Comparison of ENCODE assay signal across 13 cellular contexts in genomic region chr11:29260939-29261705, GRCh38.
A peak's percentile ranks its signal among the peaks of the same experiment; 100 is the strongest.
DNase-seq lines count a peak whose midpoint lies in the region; ATAC-seq and TF ChIP-seq lines count a peak whose summit lies in the region.
"Had no signal": no experiment of that assay in that cellular context is flagged by ENCODE, and none has a peak within 500 bp of the region (broad histone marks: within the 10 kb centered on the region; RNA-seq: fewer than 3 reads in every experiment).

No MANE protein-coding gene starts in this region.

- H3K4me3 ChIP-seq in breast epithelium (no peak overlapping the region), fibroblast of the aortic adventitia (ENCODE audit: low read depth, low read length) (no peak overlapping the region)
- no peak overlapping the region for H3K4me3 ChIP-seq in CD4-positive, alpha-beta memory T cell (ENCODE audit: low read length in 2 of 2)

- no peak overlapping the region for H3K4me3 Mint-ChIP-seq in MCF 10A (ENCODE audit: unreplicated experiment)
- H3K4me3 Mint-ChIP-seq in CD4-positive, alpha-beta memory T cell: no peak overlapping the region
- H3K4me3 Mint-ChIP-seq: stimulated activated naive CD8-positive, alpha-beta T cell treated with anti-CD3 and anti-CD28 coated beads, Interleukin-15, Interleukin-2, amounts not matched to agents 100 ng/mL and 50 ng/mL, for 24 hours had no signal

- CTCF ChIA-PET in MCF 10A (lab: Yijun Ruan, JAX) (interaction anchor here (0.7 to 5.7 kb wide), 17 partner anchors 12 to 1565 kb away, joined by 3 to 63 read pairs (median 4); partner anchors contain the start of gene BDNF), RWPE1 (lab: Yijun Ruan, JAX) (interaction anchor here (0.5 to 1.9 kb wide), 6 partner anchors 13 to 1562 kb away, joined by 3 to 5 read pairs (median 4); no protein-coding TSS in a partner anchor)
- CTCF ChIA-PET in CD4-positive, alpha-beta memory T cell (lab: Charles Lee; ENCODE audit: partially characterized antibody): no interaction called here

- no peaks in the 10 kb centered on the region for H3K27me3 Mint-ChIP-seq in MCF 10A (ENCODE audit: insufficient read depth, unreplicated experiment)
- no peaks in the 10 kb centered on the region for H3K27me3 Mint-ChIP-seq in CD4-positive, alpha-beta memory T cell
- H3K27me3 Mint-ChIP-seq: stimulated activated naive CD8-positive, alpha-beta T cell treated with anti-CD3 and anti-CD28 coated beads, Interleukin-15, Interleukin-2, amounts not matched to agents 100 ng/mL and 50 ng/mL, for 24 hours had no signal

- H3K9me3 Mint-ChIP-seq in MCF 10A (ENCODE audit: unreplicated experiment): peaks cover 6% of the 10 kb centered on the region
- peaks cover 1 to 24% (median 11%) of the 10 kb centered on the region in 8 donors for H3K9me3 Mint-ChIP-seq in CD4-positive, alpha-beta memory T cell

- H3K4me1 Mint-ChIP-seq in MCF 10A (ENCODE audit: insufficient read depth, unreplicated experiment): peaks cover 18% of the 10 kb centered on the region
- H3K4me1 Mint-ChIP-seq in CD4-positive, alpha-beta memory T cell: no peaks in the 10 kb centered on the region

- no peak for ATAC-seq in HG02885 (IDR thresholded peaks at IDR 0.05; ENCODE audit: poor library complexity, unreplicated experiment)

- H3K4me1 ChIP-seq in breast epithelium: no peaks in the 10 kb centered on the region
- no peaks in the 10 kb centered on the region for H3K4me1 ChIP-seq in CD4-positive, alpha-beta memory T cell (ENCODE audit: insufficient read depth, low read length)

- no peaks in the 10 kb centered on the region for H3K27me3 ChIP-seq in breast epithelium
- H3K27me3 ChIP-seq in CD4-positive, alpha-beta memory T cell (ENCODE audit: insufficient read depth, low read length): no peaks in the 10 kb centered on the region
- H3K27me3 ChIP-seq: neutrophil had no signal

- no peaks in the 10 kb centered on the region for H3K9me3 ChIP-seq in breast epithelium
- no peaks in the 10 kb centered on the region for H3K9me3 ChIP-seq in CD4-positive, alpha-beta memory T cell (ENCODE audit: control insufficient read depth in 1 of 2, low read length in 2 of 2)
- H3K9me3 ChIP-seq: neutrophil had no signal

- H3K27ac ChIP-seq in breast epithelium: no peak overlapping the region
- no peak overlapping the region for H3K27ac ChIP-seq in RWPE1
- no peak overlapping the region for H3K27ac ChIP-seq in CD4-positive, alpha-beta memory T cell (ENCODE audit: low read depth, low read length)
- H3K27ac ChIP-seq: neutrophil had no signal

- BruUV-seq in MCF 10A (replicated peaks; lab: Mats Ljungman, UMichigan): no TSS peak

- H3K36me3 Mint-ChIP-seq in MCF 10A (ENCODE audit: insufficient read depth, unreplicated experiment): no peaks in the 10 kb centered on the region
- no peaks in the 10 kb centered on the region for H3K36me3 Mint-ChIP-seq in CD4-positive, alpha-beta memory T cell

- TF ChIP-seq CTCF in MCF 10A (IDR thresholded peaks at IDR 0.05; ENCODE audit: unreplicated experiment) (no peak), breast epithelium (IDR thresholded peaks at IDR 0.05) (no peak), RWPE1 (conservative IDR thresholded peaks at IDR 0.05; ENCODE audit: low read depth) (no peak), fibroblast of the aortic adventitia (IDR thresholded peaks at IDR 0.05; ENCODE audit: insufficient read depth, low read length) (no peak), GM10266 (IDR thresholded peaks at IDR 0.05; ENCODE audit: control insufficient read depth, insufficient read depth, low read depth, missing control alignments) (no peak)

- peak overlapping the region; percentile 85 for H3K27ac Mint-ChIP-seq in MCF 10A (ENCODE audit: low read depth, unreplicated experiment)
- H3K27ac Mint-ChIP-seq in CD4-positive, alpha-beta memory T cell: no peak overlapping the region
- H3K27ac Mint-ChIP-seq: stimulated activated naive CD8-positive, alpha-beta T cell treated with anti-CD3 and anti-CD28 coated beads, Interleukin-15, Interleukin-2, amounts not matched to agents 100 ng/mL and 50 ng/mL, for 24 hours had no signal

- no peak for TF ChIP-seq POLR2A in breast epithelium (IDR thresholded peaks at IDR 0.05)

- peak; percentile 83 for DNase-seq in MCF 10A (ENCODE audit: unreplicated experiment)
- no peak for DNase-seq in breast epithelium (ENCODE audit: low spot score in 2 of 2)
- peak; percentile 52 for DNase-seq in RWPE1 (ENCODE audit: low spot score)
- peak; percentile 22 for DNase-seq in fibroblast of the aortic adventitia (ENCODE audit: low read depth)
- no peak for DNase-seq in effector CD4-positive, alpha-beta T cell
- no peak for DNase-seq in GM10266 (ENCODE audit: extremely low spot score)
- no peak for DNase-seq in CD4-positive, alpha-beta memory T cell
- DNase-seq: activated CD8-positive, alpha-beta memory T cell treated with anti-CD3 and anti-CD28 coated beads, Interleukin-2, amount 50 U/mL, for 4 hours; amniotic stem cell; NCI-H1092 had no signal

- no peaks in the 10 kb centered on the region for H3K36me3 ChIP-seq in breast epithelium
- no peaks in the 10 kb centered on the region for H3K36me3 ChIP-seq in CD4-positive, alpha-beta memory T cell (ENCODE audit: insufficient read depth, low read length)
- H3K36me3 ChIP-seq: neutrophil had no signal

- POLR2A ChIA-PET in MCF 10A (lab: Yijun Ruan, JAX): interaction anchor here (0.7 to 1.4 kb wide), 5 partner anchors 28 to 1562 kb away, joined by 3 to 8 read pairs (median 3); partner anchors contain the start of genes KIF18A and METTL15
- POLR2A ChIA-PET in RWPE1 (lab: Yijun Ruan, JAX; ENCODE audit: low non-redundant PET): no interaction called here
- POLR2A ChIA-PET in CD4-positive, alpha-beta memory T cell (lab: Charles Lee; ENCODE audit: partially characterized antibody): no interaction called here

- intact Hi-C loops in MCF 10A (cut with micrococcal nuclease) (no loop called here), breast epithelium (cut with DNase I; ENCODE audit: low total_unique reads) (no loop called here)
- intact Hi-C loops in CD4-positive, alpha-beta memory T cell (cut with micrococcal nuclease): no loop called here

Comparison
In these comparisons a context has a peak if more than half of its experiments do, and no peak if none do; other contexts are left out.
1. DNase-seq: peak in MCF 10A (single experiment), RWPE1 (single experiment) and fibroblast of the aortic adventitia (single experiment); none in breast epithelium (0 of 2), effector CD4-positive, alpha-beta T cell (single experiment), GM10266 (single experiment) and CD4-positive, alpha-beta memory T cell (0 of 5).